Comparison of ENCODE assay signal across 11 cellular contexts in the genomic region with DNA sequence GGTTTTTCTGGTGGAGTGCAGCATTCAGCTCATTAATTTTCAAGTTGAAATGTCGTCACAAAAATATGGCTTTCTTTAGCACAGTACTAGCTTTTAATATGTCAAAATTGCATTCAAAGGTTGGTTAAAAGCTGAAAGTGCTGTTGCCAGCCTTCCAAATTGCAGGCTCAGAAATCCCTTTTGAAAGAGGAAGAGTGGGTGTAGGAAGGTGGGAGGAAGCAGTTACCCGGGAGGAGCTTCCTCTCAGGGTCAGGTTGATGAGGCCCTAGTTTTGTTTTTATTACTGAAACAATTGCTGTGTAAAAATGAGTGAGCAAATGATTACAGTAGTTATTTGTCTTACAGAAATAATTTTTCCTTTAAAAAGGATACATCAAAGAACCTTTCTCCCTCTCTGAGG. TPM values are rescaled to one million over a fixed set of nuclear protein-coding genes. Genes with fewer than 3 reads are reported as not detected.
A peak's percentile ranks its signal among the peaks of the same experiment; 100 is the strongest.
DNase-seq lines count a peak whose midpoint lies in the region; ATAC-seq and TF ChIP-seq lines count a peak whose summit lies in the region.
"Had no signal": no experiment of that assay in that cellular context is flagged by ENCODE, and none has a peak within 500 bp of the region (broad histone marks: within the 10 kb centered on the region; RNA-seq: fewer than 3 reads in every experiment).

No MANE protein-coding gene starts in this region.

- no peaks in the 10 kb centered on the region for H3K9me3 Mint-ChIP-seq in T-helper 2 cell treated with Interferon-gamma antibody and Interleukin-4, amounts not matched to agents 5 μg/mL and 100 μg/mL, for 36 hours
- peaks cover 7% of the 10 kb centered on the region for H3K9me3 Mint-ChIP-seq in glutamatergic neuron (ENCODE audit: unreplicated experiment)

- H3K9me3 ChIP-seq in left ventricle myocardium inferior (replicated peaks) (no peaks in the 10 kb centered on the region), uterus (no peaks in the 10 kb centered on the region)
- H3K9me3 ChIP-seq: pancreas had no signal

- peaks cover 99% of the 10 kb centered on the region for H3K4me1 ChIP-seq in left ventricle myocardium inferior
- H3K4me1 ChIP-seq in uterus, result no peaks in the 10 kb centered on the region

- H3K27me3 Mint-ChIP-seq in T-helper 2 cell treated with Interferon-gamma antibody and Interleukin-4, amounts not matched to agents 5 μg/mL and 100 μg/mL, for 36 hours (ENCODE audit: low read depth), result no peaks in the 10 kb centered on the region
- peaks cover 2% of the 10 kb centered on the region for H3K27me3 Mint-ChIP-seq in glutamatergic neuron (ENCODE audit: unreplicated experiment)

- TF ChIP-seq POLR2A in uterus (IDR thresholded peaks at IDR 0.05), result no peak

- H3K27ac ChIP-seq in left ventricle myocardium inferior (replicated peaks) (peak overlapping the region; percentile 50), uterus (peak overlapping the region; percentile 22 to 65)
- H3K27ac ChIP-seq: pancreas had no signal

- ATAC-seq in Right ventricle myocardium inferior (no peak), HG03039 (IDR thresholded peaks at IDR 0.05; ENCODE audit: unreplicated experiment) (no peak), esophagus mucosa (no peak)
- ATAC-seq: pancreas had no signal

- H3K36me3 Mint-ChIP-seq in T-helper 2 cell treated with Interferon-gamma antibody and Interleukin-4, amounts not matched to agents 5 μg/mL and 100 μg/mL, for 36 hours (ENCODE audit: low read depth), result peaks cover 13% of the 10 kb centered on the region
- H3K36me3 Mint-ChIP-seq in glutamatergic neuron (ENCODE audit: unreplicated experiment), result no peaks in the 10 kb centered on the region

- intact Hi-C loops in left ventricle myocardium inferior (cut with micrococcal nuclease), result no loop called here
- intact Hi-C loops in Right ventricle myocardium inferior (cut with DNase I), result no loop called here
- intact Hi-C loops in uterus (cut with DNase I; ENCODE audit: low total_unique reads), result no loop called here

- H3K27ac Mint-ChIP-seq in T-helper 2 cell treated with Interferon-gamma antibody and Interleukin-4, amounts not matched to agents 5 μg/mL and 100 μg/mL, for 36 hours, result peak overlapping the region; percentile 81
- H3K27ac Mint-ChIP-seq in glutamatergic neuron (ENCODE audit: unreplicated experiment), result no peak overlapping the region

- H3K27me3 ChIP-seq in left ventricle myocardium inferior (ENCODE audit: low read depth) (no peaks in the 10 kb centered on the region), uterus (no peaks in the 10 kb centered on the region)
- H3K27me3 ChIP-seq: pancreas had no signal

- no peak for DNase-seq in left ventricle myocardium inferior
- DNase-seq in Right ventricle myocardium inferior (ENCODE audit: missing footprints), result no peak
- DNase-seq in T-helper 2 cell treated with Interferon-gamma antibody and Interleukin-4, amounts not matched to agents 5 μg/mL and 100 μg/mL, for 36 hours (ENCODE audit: low spot score), result peak; percentile 11
- DNase-seq in glutamatergic neuron, result no peak
- DNase-seq in uterus, result no peak
- DNase-seq in effector CD4-positive, alpha-beta T cell, result no peak
- DNase-seq: NCI-H1105, pancreas, SW 1271 had no signal

- TF ChIP-seq CTCF in left ventricle myocardium inferior (IDR thresholded peaks at IDR 0.05; ENCODE audit: borderline replicate concordance) (no peak), glutamatergic neuron (IDR thresholded peaks at IDR 0.05; ENCODE audit: partially characterized antibody, unreplicated experiment) (no peak), uterus (IDR thresholded peaks at IDR 0.05) (no peak)

- peaks cover 28% of the 10 kb centered on the region for H3K4me1 Mint-ChIP-seq in T-helper 2 cell treated with Interferon-gamma antibody and Interleukin-4, amounts not matched to agents 5 μg/mL and 100 μg/mL, for 36 hours (ENCODE audit: low read depth)
- no peaks in the 10 kb centered on the region for H3K4me1 Mint-ChIP-seq in glutamatergic neuron (ENCODE audit: low read depth, unreplicated experiment)

- H3K36me3 ChIP-seq in left ventricle myocardium inferior, result no peaks in the 10 kb centered on the region
- no peaks in the 10 kb centered on the region for H3K36me3 ChIP-seq in uterus
- H3K36me3 ChIP-seq: pancreas had no signal

- peak overlapping the region; percentile 68 for H3K4me3 Mint-ChIP-seq in T-helper 2 cell treated with Interferon-gamma antibody and Interleukin-4, amounts not matched to agents 5 μg/mL and 100 μg/mL, for 36 hours
- peak overlapping the region; percentile 15 for H3K4me3 Mint-ChIP-seq in glutamatergic neuron (ENCODE audit: unreplicated experiment)

- peak overlapping the region; percentile 29 for H3K4me3 ChIP-seq in left ventricle myocardium inferior
- H3K4me3 ChIP-seq in uterus, result no peak overlapping the region
- H3K4me3 ChIP-seq: pancreas had no signal

RNA-seq across cellular contexts. Expression of a gene that starts 41.4 kb away (rescaled TPM):
- total RNA-seq in left ventricle myocardium inferior (55.5 TPM), Right ventricle myocardium inferior (65.5 TPM), glutamatergic neuron (ENCODE audit: unreplicated experiment) (104 TPM), uterus (100 to 1,000 TPM in 1 of 4 donors, 10 to 100 TPM in 3; 38.2 to 128 (median 42.6) TPM), esophagus mucosa (25.9 TPM)
